1 cellular context compared by ENCODE assay signal in genomic region chr7:151869457-151869856, GRCh38.
TF ChIP-seq lines count a peak whose summit lies in the region.

No MANE protein-coding gene starts in this region.

TF ChIP-seq in H1, 55 proteins besides CTCF, POLR2A, EP300 and RAD21:
- no peak for TF ChIP-seq E2F6 (IDR thresholded peaks at IDR 0.05)
- no peak for TF ChIP-seq POU5F1 (IDR thresholded peaks at IDR 0.05; ENCODE audit: low read depth, low read length)
- no peak for TF ChIP-seq ATF3 (IDR thresholded peaks at IDR 0.05; ENCODE audit: insufficient read depth, low read depth, low read length)
- TF ChIP-seq HDAC6 (IDR thresholded peaks at IDR 0.05; ENCODE audit: low read depth, low read length): no peak
- TF ChIP-seq KDM5A (IDR thresholded peaks at IDR 0.05; ENCODE audit: low read length): no peak
